ENCODE assay signal across 12 cellular contexts in the genomic region with DNA sequence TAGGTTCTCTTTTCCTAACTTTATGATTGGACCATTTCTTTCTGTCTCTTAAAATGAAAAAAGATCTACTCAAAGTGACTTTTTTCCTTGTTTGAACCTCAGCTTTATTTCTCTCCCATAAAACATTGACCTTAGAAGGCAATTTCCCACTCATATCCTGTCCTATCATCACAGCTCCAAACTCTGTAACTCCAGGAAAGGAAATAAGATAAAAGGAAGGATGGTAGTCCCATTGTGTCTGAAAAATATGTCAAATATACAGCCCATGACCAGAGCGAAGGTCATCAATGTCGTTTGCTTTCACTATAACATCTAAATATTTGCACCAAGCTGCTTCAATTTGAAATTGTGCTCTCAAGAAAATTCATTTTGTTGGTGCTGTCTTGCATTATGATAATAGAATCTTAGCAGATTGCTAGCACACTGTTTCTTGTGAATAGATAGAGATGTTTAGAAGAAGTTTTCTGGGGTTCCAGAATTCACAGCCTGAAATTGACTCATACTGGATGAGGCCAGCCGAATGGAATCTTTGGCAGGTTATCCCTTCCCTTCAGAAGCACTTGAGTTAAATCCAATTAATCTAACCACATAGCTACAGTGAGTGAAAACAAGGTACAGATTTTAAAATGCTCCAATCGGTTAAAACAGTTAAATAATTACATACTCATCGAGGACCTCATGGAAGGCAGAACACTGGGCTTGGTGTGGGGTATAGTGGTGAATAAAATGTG.
DNase-seq lines count a peak whose midpoint lies in the region; ATAC-seq, FAIRE-seq and TF ChIP-seq lines count a peak whose summit lies in the region.
"Had no signal": no experiment of that assay in that cellular context is flagged by ENCODE, and none has a peak within 500 bp of the region (broad histone marks: within the 10 kb centered on the region; RNA-seq: fewer than 3 reads in every experiment).

No MANE protein-coding gene starts in this region.

- H3K27me3 ChIP-seq in RWPE2 (ENCODE audit: insufficient read depth, poor library complexity, severe bottlenecking): no peaks in the 10 kb centered on the region
- no peaks in the 10 kb centered on the region for H3K27me3 ChIP-seq in osteoblast (ENCODE audit: insufficient read depth, low read length)

- H2AFZ ChIP-seq in osteoblast (ENCODE audit: low read length): no peak overlapping the region
- H2AFZ ChIP-seq: GM23338 had no signal

- peaks cover 33% of the 10 kb centered on the region for H3K4me1 ChIP-seq in RWPE2 (ENCODE audit: insufficient read depth, poor library complexity, severe bottlenecking)
- peaks cover 92% of the 10 kb centered on the region for H3K4me1 ChIP-seq in osteoblast (ENCODE audit: insufficient read depth, low read length)

- H4K20me1 ChIP-seq in osteoblast (ENCODE audit: insufficient read depth, low read length): peaks cover 13% of the 10 kb centered on the region

- H3K27ac ChIP-seq in RWPE2 (ENCODE audit: poor library complexity, severe bottlenecking): peak overlapping the region; percentile 97
- peak overlapping the region; percentile 96 for H3K27ac ChIP-seq in osteoblast (ENCODE audit: low read depth, low read length)
- H3K27ac ChIP-seq: WERI-Rb-1 had no signal

- CTCF ChIA-PET in AG04449 (lab: Yijun Ruan, JAX): interaction anchor here (1.1 to 3.3 kb wide), 6 partner anchors 9 to 214 kb away, joined by 3 to 9 read pairs (median 4); no protein-coding TSS in a partner anchor

- DNase-seq in AG04449 (ENCODE audit: low read depth, low spot score): peak; percentile 70
- no peak for DNase-seq in RWPE2 (ENCODE audit: low spot score)
- DNase-seq in fibroblast of mammary gland (ENCODE audit: low read depth): peak; percentile 88
- DNase-seq in osteoblast (ENCODE audit: insufficient read length, low spot score, missing footprints): peak; percentile 81
- no peak for DNase-seq in GM12891 (ENCODE audit: insufficient read length, low spot score)
- DNase-seq in GM19239 (ENCODE audit: insufficient read length, low spot score): no peak
- DNase-seq in activated naive CD4-positive, alpha-beta T cell treated with Interleukin-2 at 50 U/mL for 16 hours: no peak
- DNase-seq: C1 segment of cervical spinal cord, WERI-Rb-1 had no signal

- no peak for FAIRE-seq in GM12891 (lab: Jason Lieb, UNC)
- no peak for FAIRE-seq in GM19239 (lab: Jason Lieb, UNC)

- POLR2A ChIA-PET in AG04449 (lab: Yijun Ruan, JAX): interaction anchor here (1.0 to 1.7 kb wide), 2 partner anchors 12 to 17 kb away, joined by 3 to 4 read pairs; no protein-coding TSS in a partner anchor

- peaks cover 68% of the 10 kb centered on the region for H3K79me2 ChIP-seq in osteoblast (ENCODE audit: insufficient read depth, low read length)

- ATAC-seq in RWPE2 (ENCODE audit: low read depth) (peak; percentile 82), GM18502 (IDR thresholded peaks at IDR 0.05; ENCODE audit: poor library complexity, unreplicated experiment) (no peak)
- ATAC-seq: activated naive CD4-positive, alpha-beta T cell treated with anti-CD3 and anti-CD28 coated beads, Interleukin-2, amount 50 U/mL, for 72 hours; GM23338 had no signal

- no peaks in the 10 kb centered on the region for H3K9me3 ChIP-seq in RWPE2 (ENCODE audit: severe bottlenecking)
- H3K9me3 ChIP-seq in osteoblast (ENCODE audit: low read depth, low read length): no peaks in the 10 kb centered on the region

- no peak overlapping the region for H3K4me3 ChIP-seq in AG04449 (ENCODE audit: low read depth, low read length)
- H3K4me3 ChIP-seq in RWPE2 (ENCODE audit: severe bottlenecking): no peak overlapping the region
- no peak overlapping the region for H3K4me3 ChIP-seq in fibroblast of mammary gland (ENCODE audit: control insufficient read depth, low read depth, low read length)
- no peak overlapping the region for H3K4me3 ChIP-seq in osteoblast (ENCODE audit: insufficient read depth, low read length)
- H3K4me3 ChIP-seq: GM23338 had no signal

- TF ChIP-seq CTCF in AG04449 (IDR thresholded peaks at IDR 0.05; ENCODE audit: insufficient read depth, low read length, missing control alignments) (no peak), RWPE2 (IDR thresholded peaks at IDR 0.05; ENCODE audit: poor library complexity, severe bottlenecking) (no peak), fibroblast of mammary gland (conservative IDR thresholded peaks at IDR 0.05; ENCODE audit: control insufficient read depth, insufficient read depth, low read depth, low read length) (no peak), osteoblast (IDR thresholded peaks at IDR 0.05; ENCODE audit: extremely low read depth, low read depth, low read length) (no peak)

- peak overlapping the region; percentile 51 for H3K4me2 ChIP-seq in osteoblast (ENCODE audit: insufficient read depth, low read length)
- H3K4me2 ChIP-seq: GM23338 had no signal

- H3K36me3 ChIP-seq in RWPE2 (ENCODE audit: low read depth): peaks cover 81% of the 10 kb centered on the region
- peaks cover 88% of the 10 kb centered on the region for H3K36me3 ChIP-seq in osteoblast (ENCODE audit: insufficient read depth, low read length)
- H3K36me3 ChIP-seq: WERI-Rb-1 had no signal

- TF ChIP-seq POLR2A in GM12891 (IDR thresholded peaks at IDR 0.05; ENCODE audit: low read depth, low read length): no peak

TF ChIP-seq in GM12891, 5 proteins besides CTCF, POLR2A, EP300 and RAD21:
- TF ChIP-seq POU2F2 (IDR thresholded peaks at IDR 0.05; ENCODE audit: low read depth, low read length): no peak
- TF ChIP-seq PAX5 (IDR thresholded peaks at IDR 0.05; ENCODE audit: insufficient read depth, low read length, severe bottlenecking): no peak
- no peak for TF ChIP-seq SPI1 (IDR thresholded peaks at IDR 0.05; ENCODE audit: low read depth, low read length)
- TF ChIP-seq TAF1 (IDR thresholded peaks at IDR 0.05; ENCODE audit: low read depth, low read length): no peak
- no peak for TF ChIP-seq POLR2AphosphoS5 (IDR thresholded peaks at IDR 0.05; ENCODE audit: low read depth, low read length)

Comparison
In these comparisons a context has a peak if more than half of its experiments do, and no peak if none do; other contexts are left out.
1. DNase-seq: peak in AG04449 (single experiment), fibroblast of mammary gland (single experiment) and osteoblast (single experiment); none in RWPE2 (single experiment), GM12891 (single experiment), GM19239 (single experiment) and activated naive CD4-positive, alpha-beta T cell treated with Interleukin-2 at 50 U/mL for 16 hours (single experiment).